In the genomic region with DNA sequence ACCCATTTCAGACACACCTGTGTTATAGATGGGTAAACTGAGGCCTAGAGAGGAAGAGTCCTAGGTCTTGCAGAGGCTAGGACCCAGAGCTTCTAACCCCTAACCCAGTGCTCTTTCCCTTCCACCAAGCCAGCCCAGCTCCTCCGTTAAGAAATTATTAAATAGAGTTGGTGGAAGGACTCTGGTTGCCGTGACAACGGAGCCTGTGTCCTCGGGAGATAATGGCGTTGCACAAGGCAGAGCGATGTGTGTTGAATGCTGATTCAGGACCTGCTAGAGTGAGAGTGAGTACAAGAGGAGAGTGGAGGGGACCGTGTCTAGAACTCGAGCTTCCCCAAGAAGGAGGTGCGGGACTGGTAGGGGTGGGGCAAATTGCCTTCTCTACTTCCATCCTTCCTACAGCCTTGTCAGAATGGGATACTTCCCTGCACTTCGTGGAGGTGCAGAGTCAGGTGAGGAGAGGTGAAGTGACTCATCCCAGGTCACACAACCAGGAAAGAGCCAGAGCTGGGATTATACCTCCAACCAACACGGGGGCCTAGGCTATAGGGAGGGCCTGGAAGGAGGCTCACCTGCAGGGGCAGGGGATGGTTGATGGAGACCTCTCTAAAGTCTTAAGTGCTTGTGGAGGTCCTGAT, we compare ENCODE assay signal across 4 cellular contexts.
TF ChIP-seq lines count a peak whose summit lies in the region.

No MANE protein-coding gene starts in this region.

TF ChIP-seq in SK-N-SH, 30 proteins besides CTCF, POLR2A, EP300 and RAD21 (continues in another document):
- TF ChIP-seq, protein P1, sequence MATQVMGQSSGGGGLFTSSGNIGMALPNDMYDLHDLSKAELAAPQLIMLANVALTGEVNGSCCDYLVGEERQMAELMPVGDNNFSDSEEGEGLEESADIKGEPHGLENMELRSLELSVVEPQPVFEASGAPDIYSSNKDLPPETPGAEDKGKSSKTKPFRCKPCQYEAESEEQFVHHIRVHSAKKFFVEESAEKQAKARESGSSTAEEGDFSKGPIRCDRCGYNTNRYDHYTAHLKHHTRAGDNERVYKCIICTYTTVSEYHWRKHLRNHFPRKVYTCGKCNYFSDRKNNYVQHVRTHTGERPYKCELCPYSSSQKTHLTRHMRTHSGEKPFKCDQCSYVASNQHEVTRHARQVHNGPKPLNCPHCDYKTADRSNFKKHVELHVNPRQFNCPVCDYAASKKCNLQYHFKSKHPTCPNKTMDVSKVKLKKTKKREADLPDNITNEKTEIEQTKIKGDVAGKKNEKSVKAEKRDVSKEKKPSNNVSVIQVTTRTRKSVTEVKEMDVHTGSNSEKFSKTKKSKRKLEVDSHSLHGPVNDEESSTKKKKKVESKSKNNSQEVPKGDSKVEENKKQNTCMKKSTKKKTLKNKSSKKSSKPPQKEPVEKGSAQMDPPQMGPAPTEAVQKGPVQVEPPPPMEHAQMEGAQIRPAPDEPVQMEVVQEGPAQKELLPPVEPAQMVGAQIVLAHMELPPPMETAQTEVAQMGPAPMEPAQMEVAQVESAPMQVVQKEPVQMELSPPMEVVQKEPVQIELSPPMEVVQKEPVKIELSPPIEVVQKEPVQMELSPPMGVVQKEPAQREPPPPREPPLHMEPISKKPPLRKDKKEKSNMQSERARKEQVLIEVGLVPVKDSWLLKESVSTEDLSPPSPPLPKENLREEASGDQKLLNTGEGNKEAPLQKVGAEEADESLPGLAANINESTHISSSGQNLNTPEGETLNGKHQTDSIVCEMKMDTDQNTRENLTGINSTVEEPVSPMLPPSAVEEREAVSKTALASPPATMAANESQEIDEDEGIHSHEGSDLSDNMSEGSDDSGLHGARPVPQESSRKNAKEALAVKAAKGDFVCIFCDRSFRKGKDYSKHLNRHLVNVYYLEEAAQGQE (IDR thresholded peaks at IDR 0.05; ENCODE audit: low read depth, low read length), result no peak
- TF ChIP-seq ELF1 (IDR thresholded peaks at IDR 0.05), result no peak
- TF ChIP-seq NFIC (IDR thresholded peaks at IDR 0.05; ENCODE audit: borderline replicate concordance), result no peak
- no peak for TF ChIP-seq SMC3 (IDR thresholded peaks at IDR 0.05; ENCODE audit: low read depth, low read length)
- TF ChIP-seq, protein P2, sequence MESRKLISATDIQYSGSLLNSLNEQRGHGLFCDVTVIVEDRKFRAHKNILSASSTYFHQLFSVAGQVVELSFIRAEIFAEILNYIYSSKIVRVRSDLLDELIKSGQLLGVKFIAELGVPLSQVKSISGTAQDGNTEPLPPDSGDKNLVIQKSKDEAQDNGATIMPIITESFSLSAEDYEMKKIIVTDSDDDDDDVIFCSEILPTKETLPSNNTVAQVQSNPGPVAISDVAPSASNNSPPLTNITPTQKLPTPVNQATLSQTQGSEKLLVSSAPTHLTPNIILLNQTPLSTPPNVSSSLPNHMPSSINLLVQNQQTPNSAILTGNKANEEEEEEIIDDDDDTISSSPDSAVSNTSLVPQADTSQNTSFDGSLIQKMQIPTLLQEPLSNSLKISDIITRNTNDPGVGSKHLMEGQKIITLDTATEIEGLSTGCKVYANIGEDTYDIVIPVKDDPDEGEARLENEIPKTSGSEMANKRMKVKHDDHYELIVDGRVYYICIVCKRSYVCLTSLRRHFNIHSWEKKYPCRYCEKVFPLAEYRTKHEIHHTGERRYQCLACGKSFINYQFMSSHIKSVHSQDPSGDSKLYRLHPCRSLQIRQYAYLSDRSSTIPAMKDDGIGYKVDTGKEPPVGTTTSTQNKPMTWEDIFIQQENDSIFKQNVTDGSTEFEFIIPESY (IDR thresholded peaks at IDR 0.05; ENCODE audit: borderline replicate concordance, low read depth), result no peak
- TF ChIP-seq FOXJ3 (CRISPR knock-in tag; IDR thresholded peaks at IDR 0.05), result no peak
- no peak for TF ChIP-seq JUND (IDR thresholded peaks at IDR 0.05)
- no peak for TF ChIP-seq RCOR1 (IDR thresholded peaks at IDR 0.05; ENCODE audit: low read length)

TF ChIP-seq in SK-N-SH treated with all-trans-retinoic acid at 6 μM for 48 hours, 23 proteins besides CTCF, POLR2A, EP300 and RAD21:
- TF ChIP-seq POU6F1 (CRISPR knock-in tag; IDR thresholded peaks at IDR 0.05; ENCODE audit: borderline replicate concordance, low read depth) (no peak), ESRRG (CRISPR knock-in tag; IDR thresholded peaks at IDR 0.05) (no peak), SNAI2 (CRISPR knock-in tag; IDR thresholded peaks at IDR 0.05) (no peak), ZNF565 (CRISPR knock-in tag; conservative IDR thresholded peaks at IDR 0.05; ENCODE audit: low read depth) (no peak), ZNF8 (CRISPR knock-in tag; IDR thresholded peaks at IDR 0.05) (no peak), ZFP3 (CRISPR knock-in tag; IDR thresholded peaks at IDR 0.05) (no peak)
TF ChIP-seq in SK-N-SH treated with all-trans-retinoic acid at 6 μM for 48 hours: peak in this region for 0.

TF ChIP-seq in K562, 482 proteins besides CTCF, POLR2A, EP300 and RAD21:
- TF ChIP-seq CBFA2T3 (IDR thresholded peaks at IDR 0.05) (peak; percentile 66), KLF13 (tag; IDR thresholded peaks at IDR 0.05; ENCODE audit: borderline replicate concordance, low read depth) (no peak), MTA2 (IDR thresholded peaks at IDR 0.05; ENCODE audit: low read depth) (0 out of 2 replicates have a peak, but pooled peaks have one; percentile 15), SLC30A9 (CRISPR knock-in tag; IDR thresholded peaks at IDR 0.05) (no peak), NCOR1 (IDR thresholded peaks at IDR 0.05) (0 out of 2 replicates have a peak, but pooled peaks have one; percentile 23), MECOM (CRISPR knock-in tag; IDR thresholded peaks at IDR 0.05) (no peak), CEBPB (tag; IDR thresholded peaks at IDR 0.05) (peak; percentile 92), NFE2 (IDR thresholded peaks at IDR 0.05; ENCODE audit: low read depth) (0 out of 2 replicates have a peak, but pooled peaks have one; percentile 19), C11orf30 (IDR thresholded peaks at IDR 0.05; ENCODE audit: low read depth) (peak; percentile 56; the same call in 1 of the 2 replicates), TFAM (CRISPR knock-in tag; conservative IDR thresholded peaks at IDR 0.05) (no peak), ZNF398 (CRISPR knock-in tag; IDR thresholded peaks at IDR 0.05) (no peak), TEAD4 (IDR thresholded peaks at IDR 0.05; ENCODE audit: low read length) (peak; percentile 57), TEAD4 (CRISPR knock-in tag; IDR thresholded peaks at IDR 0.05; ENCODE audit: borderline replicate concordance) (no peak), CBFA2T2 (conservative IDR thresholded peaks at IDR 0.05) (peak; percentile 21; the same call in 1 of the 2 replicates), POLR3A (IDR thresholded peaks at IDR 0.05; ENCODE audit: borderline replicate concordance, extremely low read depth, insufficient read depth, insufficient read length) (no peak), RFX1 (IDR thresholded peaks at IDR 0.05) (peak; percentile 91), MAFG (tag; conservative IDR thresholded peaks at IDR 0.05) (peak; percentile 51), CEBPG (CRISPR knock-in tag; IDR thresholded peaks at IDR 0.05) (peak; percentile 50; the same call in 1 of the 2 replicates), CEBPG (tag; conservative IDR thresholded peaks at IDR 0.05 in 1 of 2, IDR thresholded peaks at IDR 0.05 in 1 of 2) (no peak), ZNF23 (CRISPR knock-in tag; IDR thresholded peaks at IDR 0.05) (no peak), SRF (CRISPR knock-in tag; IDR thresholded peaks at IDR 0.05) (no peak), ARID1B (IDR thresholded peaks at IDR 0.05) (peak; percentile 63), BMI1 (IDR thresholded peaks at IDR 0.05; ENCODE audit: low read length) (0 out of 2 replicates have a peak, but pooled peaks have one; percentile 56), ZBTB17 (CRISPR knock-in tag; IDR thresholded peaks at IDR 0.05) (no peak), SRSF3 (IDR thresholded peaks at IDR 0.05; ENCODE audit: insufficient read depth, low read length) (no peak), TCF3 (CRISPR knock-in tag; IDR thresholded peaks at IDR 0.05) (peak; percentile 79), TAL1 (IDR thresholded peaks at IDR 0.05) (peak; percentile 66), ZNF316 (IDR thresholded peaks at IDR 0.05) (peak; percentile 43; the same call in 1 of the 2 replicates)

TF ChIP-seq in HepG2, 621 proteins besides CTCF, POLR2A, EP300 and RAD21:
- TF ChIP-seq ZNF629 (CRISPR knock-in tag; conservative IDR thresholded peaks at IDR 0.05) (no peak), ZNF564 (CRISPR knock-in tag; IDR thresholded peaks at IDR 0.05) (no peak), MAFF (IDR thresholded peaks at IDR 0.05; ENCODE audit: low read depth, low read length) (0 out of 2 replicates have a peak, but pooled peaks have one; percentile 22), RFX3 (CRISPR knock-in tag; IDR thresholded peaks at IDR 0.05) (peak; percentile 77), RFX1 (IDR thresholded peaks at IDR 0.05) (peak; percentile 71), SOX6 (IDR thresholded peaks at IDR 0.05) (no peak), SOX6 (CRISPR knock-in tag; IDR thresholded peaks at IDR 0.05) (no peak), CEBPB (IDR thresholded peaks at IDR 0.05; ENCODE audit: borderline replicate concordance, low read depth, low read length) (peak; percentile 77), ZNF414 (CRISPR knock-in tag; IDR thresholded peaks at IDR 0.05) (no peak), MAFK (conservative IDR thresholded peaks at IDR 0.05 in 1 of 2, IDR thresholded peaks at IDR 0.05 in 1 of 2; ENCODE audit: low read length in 2 of 2) (0 out of 4 replicates have a peak, but pooled peaks of 1 of the 2 experiments have one; percentile 11), ZNF33B (CRISPR knock-in tag; IDR thresholded peaks at IDR 0.05) (no peak), ZNF121 (CRISPR knock-in tag; IDR thresholded peaks at IDR 0.05) (no peak), ZNF350 (CRISPR knock-in tag; IDR thresholded peaks at IDR 0.05; ENCODE audit: borderline replicate concordance, low read depth) (no peak), MAF1 (CRISPR knock-in tag; IDR thresholded peaks at IDR 0.05; ENCODE audit: borderline replicate concordance) (no peak), TSC22D2 (CRISPR knock-in tag; IDR thresholded peaks at IDR 0.05; ENCODE audit: borderline replicate concordance) (no peak), SIN3B (IDR thresholded peaks at IDR 0.05; ENCODE audit: low read length) (no peak)
- TF ChIP-seq, protein P3, sequence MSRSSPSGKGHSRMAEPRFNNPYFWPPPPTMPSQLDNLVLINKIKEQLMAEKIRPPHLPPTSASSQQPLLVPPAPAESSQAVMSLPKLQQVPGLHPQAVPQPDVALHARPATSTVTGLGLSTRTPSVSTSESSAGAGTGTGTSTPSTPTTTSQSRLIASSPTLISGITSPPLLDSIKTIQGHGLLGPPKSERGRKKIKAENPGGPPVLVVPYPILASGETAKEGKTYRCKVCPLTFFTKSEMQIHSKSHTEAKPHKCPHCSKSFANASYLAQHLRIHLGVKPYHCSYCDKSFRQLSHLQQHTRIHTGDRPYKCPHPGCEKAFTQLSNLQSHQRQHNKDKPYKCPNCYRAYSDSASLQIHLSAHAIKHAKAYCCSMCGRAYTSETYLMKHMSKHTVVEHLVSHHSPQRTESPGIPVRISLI (CRISPR knock-in tag; IDR thresholded peaks at IDR 0.05; ENCODE audit: borderline replicate concordance), result no peak
TF ChIP-seq in HepG2: peak in this region for 5.
